Comparison of ENCODE assay signal across 8 cellular contexts in the genomic region with DNA sequence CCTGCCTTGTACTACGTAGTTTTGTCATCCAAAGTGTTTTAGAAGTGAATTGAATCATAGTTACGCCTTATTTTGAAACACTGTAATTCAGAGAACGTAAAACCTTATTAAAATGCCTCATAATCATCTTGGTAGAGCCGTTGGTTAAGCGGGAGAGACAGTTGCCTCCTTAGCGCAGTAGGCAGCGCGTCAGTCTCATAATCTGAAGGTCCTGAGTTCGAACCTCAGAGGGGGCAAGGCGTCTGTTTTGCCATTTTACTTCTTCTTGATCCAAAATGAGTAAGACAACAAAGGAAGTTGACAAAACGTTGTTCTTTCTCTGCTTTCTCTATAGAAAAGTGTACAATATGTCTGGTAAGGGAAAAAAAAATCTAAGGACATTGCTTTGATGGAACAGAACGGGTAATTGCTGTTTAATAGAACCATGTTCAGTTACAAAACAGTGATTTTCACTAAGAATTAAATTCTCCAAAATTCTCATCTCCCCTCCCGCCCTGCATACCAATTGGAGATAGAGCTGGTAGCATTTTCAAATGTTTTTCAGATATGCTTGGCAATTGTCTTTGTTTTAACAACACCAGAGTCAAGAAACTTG. TPM values are rescaled to one million over a fixed set of nuclear protein-coding genes. Genes with fewer than 3 reads are reported as not detected.
A peak's percentile ranks its signal among the peaks of the same experiment; 100 is the strongest.
DNase-seq lines count a peak whose midpoint lies in the region; ATAC-seq, FAIRE-seq and TF ChIP-seq lines count a peak whose summit lies in the region.

No MANE protein-coding gene starts in this region.

- peaks cover 4% of the 10 kb centered on the region for H3K27me3 Mint-ChIP-seq in activated naive CD8-positive, alpha-beta T cell treated with anti-CD3 and anti-CD28 coated beads, Interleukin-2, amount 10 ng/mL, durations not matched to agents 7 days and 5 days

- H3K27me3 ChIP-seq in Loucy (ENCODE audit: insufficient read depth, low read length, poor library complexity, severe bottlenecking): no peaks in the 10 kb centered on the region
- no peaks in the 10 kb centered on the region for H3K27me3 ChIP-seq in heart left ventricle
- H3K27me3 ChIP-seq in pancreas: no peaks in the 10 kb centered on the region
- no peaks in the 10 kb centered on the region for H3K27me3 ChIP-seq in upper lobe of left lung

- peak; percentile 13 for ATAC-seq in activated naive CD8-positive, alpha-beta T cell treated with anti-CD3 and anti-CD28 coated beads, Interleukin-2, amount 10 ng/mL, durations not matched to agents 7 days and 5 days (ENCODE audit: low read depth)
- ATAC-seq in heart left ventricle (peak; percentile 38 to 68 (median 50)), pancreas (peak; percentile 53 to 68 (median 62)), upper lobe of left lung (ENCODE audit: low FRiP score in 2 of 2) (peak; percentile 61 to 75), GM19035 (IDR thresholded peaks at IDR 0.05; ENCODE audit: unreplicated experiment) (no peak)

- H3K27ac ChIP-seq in heart left ventricle (peak overlapping the region in 11 of 12 donors; percentile 41 to 87 (median 71)), pancreas (peak overlapping the region in 2 of 4 donors; percentile 59 to 63), upper lobe of left lung (peak overlapping the region; percentile 58 to 80 (median 76))

- H3K9ac ChIP-seq in Loucy (ENCODE audit: low read depth, low read length, poor library complexity, severe bottlenecking): peak overlapping the region; percentile 82

- no peak for FAIRE-seq in pancreas (lab: Jason Lieb, UNC)

- peaks cover 34% of the 10 kb centered on the region for H3K4me1 Mint-ChIP-seq in activated naive CD8-positive, alpha-beta T cell treated with anti-CD3 and anti-CD28 coated beads, Interleukin-2, amount 10 ng/mL, durations not matched to agents 7 days and 5 days

- H3K4me2 ChIP-seq in Loucy (ENCODE audit: low read depth, low read length, poor library complexity, severe bottlenecking): peak overlapping the region; percentile 73

- DNase-seq in DMS 273 (lab: John Stamatoyannopoulos, UW; ENCODE audit: unreplicated experiment): peak; percentile 90
- DNase-seq in SKM-1 (lab: John Stamatoyannopoulos, UW; ENCODE audit: unreplicated experiment): peak; percentile 50
- peak; percentile 52 for DNase-seq in activated naive CD8-positive, alpha-beta T cell treated with anti-CD3 and anti-CD28 coated beads, Interleukin-2, amount 10 ng/mL, durations not matched to agents 7 days and 5 days
- DNase-seq in heart left ventricle: peak in 4 of 5 donors; percentile 39 to 61 (median 48)
- DNase-seq in pancreas: peak in 3 of 6 donors; percentile 35 to 69 (median 45)
- DNase-seq in upper lobe of left lung: peak in 1 of 2 donors; percentile 34

- POLR2A ChIA-PET in activated naive CD8-positive, alpha-beta T cell treated with anti-CD3 and anti-CD28 coated beads, Interleukin-2, amount 10 ng/mL, durations not matched to agents 7 days and 5 days (lab: Charles Lee): interaction anchor here (0.9 to 1.4 kb wide), 2 partner anchors 21 to 79 kb away, joined by 3 to 4 read pairs; a partner anchor contains a TSS

- no peak for TF ChIP-seq EP300 in upper lobe of left lung (IDR thresholded peaks at IDR 0.05)

- no peaks in the 10 kb centered on the region for H3F3A ChIP-seq in Loucy (ENCODE audit: low read depth)

- no peaks in the 10 kb centered on the region for H3K36me3 Mint-ChIP-seq in activated naive CD8-positive, alpha-beta T cell treated with anti-CD3 and anti-CD28 coated beads, Interleukin-2, amount 10 ng/mL, durations not matched to agents 7 days and 5 days

- no peaks in the 10 kb centered on the region for H3K9me2 ChIP-seq in Loucy (replicated peaks; ENCODE audit: low read depth, low read length)

- H3K4me3 Mint-ChIP-seq in activated naive CD8-positive, alpha-beta T cell treated with anti-CD3 and anti-CD28 coated beads, Interleukin-2, amount 10 ng/mL, durations not matched to agents 7 days and 5 days: peak overlapping the region; percentile 83

- no peak for TF ChIP-seq CTCF in Loucy (conservative IDR thresholded peaks at IDR 0.05; ENCODE audit: low read length)
- TF ChIP-seq CTCF in heart left ventricle (IDR thresholded peaks at IDR 0.05): no peak
- no peak for TF ChIP-seq CTCF in pancreas (IDR thresholded peaks at IDR 0.05)
- no peak for TF ChIP-seq CTCF in upper lobe of left lung (IDR thresholded peaks at IDR 0.05)

- peak overlapping the region; percentile 87 for H3K27ac Mint-ChIP-seq in activated naive CD8-positive, alpha-beta T cell treated with anti-CD3 and anti-CD28 coated beads, Interleukin-2, amount 10 ng/mL, durations not matched to agents 7 days and 5 days

- no peaks in the 10 kb centered on the region for H3K79me2 ChIP-seq in Loucy (ENCODE audit: insufficient read depth, low read length)

- intact Hi-C loops in heart left ventricle (cut with DNase I) (loop anchor here (1.0 to 10.0 kb wide), 7 partner anchors 37 to 110 kb away; no protein-coding TSS in a partner anchor), pancreas (cut with DNase I) (no loop called here)

- H3K4me1 ChIP-seq in Loucy (ENCODE audit: insufficient read depth, low read length, poor library complexity, severe bottlenecking) (peaks cover 5% of the 10 kb centered on the region), heart left ventricle (peaks cover 0 to 33% (median 8%) of the 10 kb centered on the region in 12 donors), pancreas (peaks cover 0 to 12% (median 0%) of the 10 kb centered on the region in 3 donors), upper lobe of left lung (peaks cover 13 to 41% (median 22%) of the 10 kb centered on the region in 4 donors)

- H3K4me3 ChIP-seq in Loucy (ENCODE audit: low read length, poor library complexity, severe bottlenecking): peak overlapping the region; percentile 85
- H3K4me3 ChIP-seq in heart left ventricle: peak overlapping the region; percentile 42 to 73 (median 64)
- H3K4me3 ChIP-seq in pancreas: peak overlapping the region; percentile 10 to 45 (median 26)
- peak overlapping the region; percentile 34 to 65 (median 53) for H3K4me3 ChIP-seq in upper lobe of left lung

- H3K9me3 ChIP-seq in Loucy (ENCODE audit: insufficient read depth, low read depth, low read length) (no peaks in the 10 kb centered on the region), heart left ventricle (no peaks in the 10 kb centered on the region), pancreas (no peaks in the 10 kb centered on the region), upper lobe of left lung (no peaks in the 10 kb centered on the region)

- TF ChIP-seq POLR2A in heart left ventricle (IDR thresholded peaks at IDR 0.05): no peak
- no peak for TF ChIP-seq POLR2A in upper lobe of left lung (IDR thresholded peaks at IDR 0.05)

- H3K9me3 Mint-ChIP-seq in activated naive CD8-positive, alpha-beta T cell treated with anti-CD3 and anti-CD28 coated beads, Interleukin-2, amount 10 ng/mL, durations not matched to agents 7 days and 5 days: no peaks in the 10 kb centered on the region

- H4K20me1 ChIP-seq in Loucy (ENCODE audit: insufficient read depth, low read length, poor library complexity, severe bottlenecking): no peaks in the 10 kb centered on the region

- WGBS in heart left ventricle, 4 donors: 9 to 11% (median 10%) methylated on average over 13 of the region's 13 CpGs
- 10 to 11% methylated on average over 13 of the region's 13 CpGs for WGBS in pancreas, 2 donors
- 11 to 13% methylated on average over 13 of the region's 13 CpGs for WGBS in upper lobe of left lung, 2 donors

- H3K36me3 ChIP-seq in Loucy (ENCODE audit: insufficient read depth, low read length) (no peaks in the 10 kb centered on the region), heart left ventricle (no peaks in the 10 kb centered on the region), pancreas (no peaks in the 10 kb centered on the region), upper lobe of left lung (no peaks in the 10 kb centered on the region)

- H2AFZ ChIP-seq in Loucy (ENCODE audit: low read length): peak overlapping the region; percentile 94

RNA-seq across cellular contexts. Expression of a gene that starts 20.7 kb away (rescaled TPM):
- 10 to 100 TPM; 64.4 to 67.1 TPM for total RNA-seq in activated naive CD8-positive, alpha-beta T cell treated with anti-CD3 and anti-CD28 coated beads, Interleukin-2, amount 10 ng/mL, durations not matched to agents 7 days and 5 days
- total RNA-seq in heart left ventricle (10 to 100 TPM; 14.7 to 37.7 (median 19.8) TPM), pancreas (10 to 100 TPM; 24.1 to 33.6 (median 28.4) TPM), upper lobe of left lung (10 to 100 TPM; 45.8 to 90.1 (median 55.5) TPM)
- polyA plus RNA-seq in heart left ventricle (10 to 100 TPM; 15.1 to 33.5 TPM), pancreas (10 to 100 TPM; 41.8 to 43.3 TPM)

Comparison
In these comparisons a context has a peak if more than half of its experiments do, and no peak if none do; other contexts are left out.
1. H3K4me3 ChIP-seq: peak in every context shown above with its lines; median percentile 85 in Loucy; 64 in heart left ventricle; 53 in upper lobe of left lung; 26 in pancreas.
2. intact Hi-C loops: an anchor here in heart left ventricle (1.0 to 10.0 kb wide); none called in pancreas.